1 cellular context compared by ENCODE assay signal in genomic region chr5:90014420-90014819, GRCh38.
TF ChIP-seq lines count a peak whose summit lies in the region.

No MANE protein-coding gene starts in this region.

TF ChIP-seq in H1, 55 proteins besides CTCF, POLR2A, EP300 and RAD21 (continued from another document):
- TF ChIP-seq RFX5 (IDR thresholded peaks at IDR 0.05; ENCODE audit: borderline replicate concordance, low read depth, low read length): no peak
